ENCODE assay signal across 6 cellular contexts in genomic region chr15:97420116-97420515, GRCh38.
"Had no signal": no experiment of that assay in that cellular context is flagged by ENCODE, and none has a peak within 500 bp of the region (broad histone marks: within the 10 kb centered on the region; RNA-seq: fewer than 3 reads in every experiment).

No MANE protein-coding gene starts in this region.

- H3K4me3 ChIP-seq: GM23338, HAP-1, K562 had no signal

- H3K27ac Mint-ChIP-seq: GM23338, HFFc6 had no signal

- H3K4me2 ChIP-seq: GM23338 had no signal

- H3K36me3 ChIP-seq: HAP-1 had no signal

- H3K4me3 Mint-ChIP-seq: GM23338, HFFc6 had no signal

- ATAC-seq: GM23338, HCT116, K562 had no signal

- DNase-seq: HFFc6, IMR-90 had no signal

- H2AFZ ChIP-seq: GM23338 had no signal

- H3K4me1 ChIP-seq: HAP-1 had no signal

- H3K9me3 ChIP-seq: HAP-1 had no signal
